ENCODE assay signal across 11 cellular contexts in genomic region chr6:52307900-52308372, GRCh38. TPM values are rescaled to one million over a fixed set of nuclear protein-coding genes. Genes with fewer than 3 reads are reported as not detected.
DNase-seq lines count a peak whose midpoint lies in the region; ATAC-seq and TF ChIP-seq lines count a peak whose summit lies in the region.
"Had no signal": no experiment of that assay in that cellular context is flagged by ENCODE, and none has a peak within 500 bp of the region (broad histone marks: within the 10 kb centered on the region; RNA-seq: fewer than 3 reads in every experiment).

No MANE protein-coding gene starts in this region.

- no peak for TF ChIP-seq POLR2A in lower leg skin (IDR thresholded peaks at IDR 0.05)

- 43 to 63% methylated on average over 1 of the region's 1 CpG for WGBS in GM23248 (ENCODE audit: low coverage in 1 of 2, low lambda C conversion rate in 2 of 2, missing lambda C conversion rate in 2 of 2), 2 experiments
- WGBS in lower leg skin, 2 donors, result 31 to 37% methylated on average over 1 of the region's 1 CpG

- no peaks in the 10 kb centered on the region; the same call in 1 of the 2 replicates for H3K27me3 Mint-ChIP-seq in WTC11 (ENCODE audit: low read depth)

- H3K4me2 ChIP-seq in BLaER1 (peak overlapping the region; percentile 83), GM23248 (ENCODE audit: unreplicated experiment) (no peak overlapping the region)

- ATAC-seq in WTC11 (no peak), omental fat pad (ENCODE audit: low FRiP score) (no peak), GM18861 (IDR thresholded peaks at IDR 0.05; ENCODE audit: unreplicated experiment) (no peak)

- H3K36me3 ChIP-seq in BLaER1, result no peaks in the 10 kb centered on the region
- no peaks in the 10 kb centered on the region for H3K36me3 ChIP-seq in GM23248 (ENCODE audit: low read depth)
- H3K36me3 ChIP-seq: suprapubic skin had no signal

- H4K20me1 ChIP-seq in BLaER1 (no peaks in the 10 kb centered on the region), GM23248 (ENCODE audit: insufficient read depth) (no peaks in the 10 kb centered on the region)

- H3K27ac ChIP-seq in BLaER1 (peak overlapping the region; percentile 87), GM23248 (no peak overlapping the region)
- H3K27ac ChIP-seq: suprapubic skin had no signal

- H3K4me1 ChIP-seq in BLaER1 (peaks cover 60% of the 10 kb centered on the region), GM23248 (ENCODE audit: insufficient read depth) (peaks cover 20% of the 10 kb centered on the region)

- H3K4me1 Mint-ChIP-seq in WTC11, result peaks cover 19% of the 10 kb centered on the region

- H3K9me3 ChIP-seq in BLaER1 (no peaks in the 10 kb centered on the region), GM23248 (ENCODE audit: low read depth) (no peaks in the 10 kb centered on the region)
- H3K9me3 ChIP-seq: suprapubic skin had no signal

- no peaks in the 10 kb centered on the region for H3K36me3 Mint-ChIP-seq in WTC11

- in situ Hi-C loops in GM23248 (cut with MboI), result no loop called here

- 0 out of 2 replicates have a peak overlapping the region, but pooled peaks have one; percentile 28 for H2AFZ ChIP-seq in GM23248

- 0 out of 2 replicates have a peak, but pooled peaks cover 9% of the 10 kb centered on the region for H3F3A ChIP-seq in GM23248 (ENCODE audit: insufficient read depth)

- intact Hi-C loops in lower leg skin (cut with DNase I; ENCODE audit: low total_unique reads), result no loop called here

- POLR2A ChIA-PET in WTC11 (lab: Charles Lee), result interaction anchor here (1.5 kb wide), 1 partner anchor 23 kb away, joined by 7 read pairs; the partner anchor contains the start of gene MCM3

- H3K9ac ChIP-seq in BLaER1 (peak overlapping the region; percentile 5; the same call in 1 of the 2 replicates), GM23248 (no peak overlapping the region)

- TF ChIP-seq CTCF in WTC11 (IDR thresholded peaks at IDR 0.05) (no peak), lower leg skin (IDR thresholded peaks at IDR 0.05) (no peak), omental fat pad (IDR thresholded peaks at IDR 0.05) (no peak)

- H3K27me3 ChIP-seq in BLaER1, result no peaks in the 10 kb centered on the region
- H3K27me3 ChIP-seq in GM23248 (replicated peaks; ENCODE audit: insufficient read depth), result no peaks in the 10 kb centered on the region
- H3K27me3 ChIP-seq: suprapubic skin had no signal

- H3K9me3 Mint-ChIP-seq in WTC11, result no peaks in the 10 kb centered on the region

- CTCF ChIA-PET in WTC11 (lab: Charles Lee), result interaction anchor here (0.7 to 1.6 kb wide), 5 partner anchors 23 to 344 kb away, joined by 3 to 14 read pairs (median 4); partner anchors contain the start of gene MCM3

- H3K79me2 ChIP-seq in GM23248 (ENCODE audit: insufficient read depth), result no peaks in the 10 kb centered on the region

- no peak overlapping the region for H3K27ac Mint-ChIP-seq in WTC11

- no peaks in the 10 kb centered on the region for H3K9me2 ChIP-seq in GM23248 (ENCODE audit: insufficient read depth)

- DNase-seq in GM23248 (no peak), WTC11 (ENCODE audit: low spot score) (no peak), lung microvascular endothelial cell (ENCODE audit: low read depth in 2 of 2) (peak; percentile 21 to 34), lower leg skin (ENCODE audit: low spot score in 2 of 2) (no peak), omental fat pad (ENCODE audit: low spot score) (no peak), NCI-H748 treated with DMSO at 0.1 percent for 48 hours (lab: John Stamatoyannopoulos, UW) (no peak)
- DNase-seq: activated gamma-delta T cell treated with Interleukin-2 at 50 U/mL for 16 hours; NK-92 treated with Interleukin-12 subunit alpha and Interleukin-12 subunit beta, amount 100 ng/mL, for 24 hours had no signal

- peak overlapping the region; percentile 82 for H3K4me3 Mint-ChIP-seq in WTC11

- H3K4me3 ChIP-seq in BLaER1, result peak overlapping the region; percentile 26; the same call in 1 of the 2 replicates
- no peak overlapping the region for H3K4me3 ChIP-seq in GM23248
- no peak overlapping the region for H3K4me3 ChIP-seq in lower leg skin (ENCODE audit: low read depth, poor library complexity, severe bottlenecking)
- H3K4me3 ChIP-seq: suprapubic skin had no signal

TF ChIP-seq in WTC11, 78 proteins besides CTCF, POLR2A, EP300 and RAD21:
- TF ChIP-seq USF2 (CRISPR knock-in tag; IDR thresholded peaks at IDR 0.05), result no peak
- TF ChIP-seq ZSCAN18 (CRISPR knock-in tag; IDR thresholded peaks at IDR 0.05), result no peak
- no peak for TF ChIP-seq ZNF532 (CRISPR knock-in tag; IDR thresholded peaks at IDR 0.05; ENCODE audit: borderline replicate concordance)
- TF ChIP-seq ATF2 (CRISPR knock-in tag; IDR thresholded peaks at IDR 0.05; ENCODE audit: borderline replicate concordance, low read depth), result no peak
- TF ChIP-seq HMGA2 (CRISPR knock-in tag; IDR thresholded peaks at IDR 0.05), result no peak
- no peak for TF ChIP-seq NFATC4 (CRISPR knock-in tag; IDR thresholded peaks at IDR 0.05)
- no peak for TF ChIP-seq RELA (CRISPR knock-in tag; IDR thresholded peaks at IDR 0.05; ENCODE audit: borderline replicate concordance)

RNA-seq across cellular contexts. Expression of gene MCM3, which starts 23.4 kb away (rescaled TPM):
- total RNA-seq in GM23248 (2014; rRNA removed; shearing (Covaris generic)), result 41.8 and 54.9 TPM in 2 replicates
- 29.8 and 30.6 TPM in 2 replicates for polyA plus RNA-seq in GM23248 (2016; fragmentation: Nextera tagmentation; extraction: Ambion mirVana)
- total RNA-seq in WTC11 (2021), result 252 to 276 TPM (median 253 TPM) in 3 replicates
- total RNA-seq in lung microvascular endothelial cell, result 37.9 and 47.3 TPM in 2 replicates
- total RNA-seq in lower leg skin, result 10 to 100 TPM; 17.8 to 33.6 (median 25.3) TPM
- 10 to 100 TPM; 24.8 to 43.0 (median 32.3) TPM for total RNA-seq in omental fat pad

RNA-seq across cellular contexts. Expression of gene PAQR8, which starts 54.0 kb away (rescaled TPM):
- total RNA-seq in GM23248 (2014; rRNA removed; shearing (Covaris generic)), result 1.5 and 3.4 TPM in 2 replicates
- 1.8 and 2.5 TPM in 2 replicates for polyA plus RNA-seq in GM23248 (2016; fragmentation: Nextera tagmentation; extraction: Ambion mirVana)
- total RNA-seq in WTC11 (2021), result 11.1 to 12.5 TPM (median 11.7 TPM) in 3 replicates
- total RNA-seq in lung microvascular endothelial cell, result 7.8 and 12.3 TPM in 2 replicates
- total RNA-seq in lower leg skin, result 1 to 10 TPM; 1.6 to 4.3 (median 2.1) TPM
- total RNA-seq in omental fat pad, result 1 to 10 TPM; 1.5 to 7.9 (median 3.6) TPM

Comparison
In these comparisons a context has a peak if more than half of its experiments do, and no peak if none do; other contexts are left out.
1. DNase-seq: peak in lung microvascular endothelial cell (2 of 2); none in GM23248 (single experiment), WTC11 (single experiment), lower leg skin (0 of 2), omental fat pad (single experiment) and NCI-H748 treated with DMSO at 0.1 percent for 48 hours (single experiment).